Comparison of ENCODE assay signal across 18 cellular contexts in genomic region chr6:5325173-5325572, GRCh38.
DNase-seq lines count a peak whose midpoint lies in the region; ATAC-seq and TF ChIP-seq lines count a peak whose summit lies in the region.
"Had no signal": no experiment of that assay in that cellular context is flagged by ENCODE, and none has a peak within 500 bp of the region (broad histone marks: within the 10 kb centered on the region; RNA-seq: fewer than 3 reads in every experiment).

No MANE protein-coding gene starts in this region.

- H3K27ac ChIP-seq in foreskin keratinocyte: no peak overlapping the region
- no peak overlapping the region for H3K27ac ChIP-seq in substantia nigra (ENCODE audit: low read depth, low read length, poor library complexity, severe bottlenecking)
- H3K27ac ChIP-seq: parathyroid adenoma, SK-N-MC, spleen had no signal

- no peaks in the 10 kb centered on the region for H3K27me3 ChIP-seq in foreskin keratinocyte
- H3K27me3 ChIP-seq: spleen had no signal

- no peak overlapping the region for H3K27ac Mint-ChIP-seq in Calu3 (ENCODE audit: unreplicated experiment)
- H3K27ac Mint-ChIP-seq: activated CD4-positive, alpha-beta memory T cell treated with anti-CD3 and anti-CD28 coated beads, Interleukin-2, amount 10 ng/mL, durations not matched to agents 7 days and 5 days had no signal

- no peaks in the 10 kb centered on the region for H3K4me1 ChIP-seq in foreskin keratinocyte
- H3K4me1 ChIP-seq: parathyroid adenoma had no signal

- H3K9me3 Mint-ChIP-seq in Calu3 (ENCODE audit: low read depth, unreplicated experiment): peaks cover 2% of the 10 kb centered on the region
- H3K9me3 Mint-ChIP-seq: activated CD4-positive, alpha-beta memory T cell treated with anti-CD3 and anti-CD28 coated beads, Interleukin-2, amount 10 ng/mL, durations not matched to agents 7 days and 5 days had no signal

- TF ChIP-seq CTCF in foreskin keratinocyte (conservative IDR thresholded peaks at IDR 0.05) (peak; percentile 18), Calu3 (IDR thresholded peaks at IDR 0.05; ENCODE audit: unreplicated experiment) (no peak)

- H3K4me3 Mint-ChIP-seq in Calu3 (ENCODE audit: low read depth, unreplicated experiment): no peak overlapping the region
- H3K4me3 Mint-ChIP-seq: activated CD4-positive, alpha-beta memory T cell treated with anti-CD3 and anti-CD28 coated beads, Interleukin-2, amount 10 ng/mL, durations not matched to agents 7 days and 5 days; CD8-positive, alpha-beta memory T cell had no signal

- peak; percentile 6 for DNase-seq in activated CD4-positive, alpha-beta T cell treated with anti-CD3 and anti-CD28 coated beads for 48 hours
- no peak for DNase-seq in activated CD4-positive, alpha-beta T cell treated with anti-CD3 and anti-CD28 coated beads, Interleukin-2, amount 50 U/mL, for 4 hours
- DNase-seq in NCI-H69 (lab: John Stamatoyannopoulos, UW): peak; percentile 85
- no peak for DNase-seq in foreskin keratinocyte
- peak in 46 of 49 donors; percentile 5 to 83 (median 52) for DNase-seq in substantia nigra (lab: John Stamatoyannopoulos, UW)
- DNase-seq in central memory CD4-positive, alpha-beta T cell: no peak
- no peak for DNase-seq in Calu3
- DNase-seq in NCI-H1417 treated with DMSO at 0.1 percent for 48 hours (lab: John Stamatoyannopoulos, UW): no peak
- DNase-seq: ACHN; activated CD4-positive, alpha-beta memory T cell treated with anti-CD3 and anti-CD28 coated beads, Interleukin-2, amount 10 ng/mL, durations not matched to agents 7 days and 5 days; CD8-positive, alpha-beta memory T cell; erythroblast; IMR-90; NCI-H1092; spleen; stimulated activated naive CD4-positive, alpha-beta T cell treated with Interleukin-2 at 50 U/mL for 16 hours had no signal

- no TSS peak for BruUV-seq in Calu3 (replicated peaks; lab: Mats Ljungman, UMichigan)

- CTCF ChIA-PET in Calu3 (lab: Charles Lee): no interaction called here

- intact Hi-C loops in Calu3 (cut with micrococcal nuclease; ENCODE audit: unreplicated experiment): no loop called here

- H3K27me3 Mint-ChIP-seq in Calu3 (ENCODE audit: unreplicated experiment): no peaks in the 10 kb centered on the region
- H3K27me3 Mint-ChIP-seq: activated CD4-positive, alpha-beta memory T cell treated with anti-CD3 and anti-CD28 coated beads, Interleukin-2, amount 10 ng/mL, durations not matched to agents 7 days and 5 days; CD8-positive, alpha-beta memory T cell had no signal

- no peak for ATAC-seq in foreskin keratinocyte

- no peaks in the 10 kb centered on the region for H3K4me1 Mint-ChIP-seq in Calu3 (ENCODE audit: low read depth, unreplicated experiment)

- peaks cover 4% of the 10 kb centered on the region for H3K36me3 Mint-ChIP-seq in Calu3 (ENCODE audit: insufficient read depth, unreplicated experiment)

Comparison
In these comparisons a context has a peak if more than half of its experiments do, and no peak if none do; other contexts are left out.
1. DNase-seq: peak in activated CD4-positive, alpha-beta T cell treated with anti-CD3 and anti-CD28 coated beads for 48 hours (single experiment), NCI-H69 (single experiment) and substantia nigra (46 of 49); none in activated CD4-positive, alpha-beta T cell treated with anti-CD3 and anti-CD28 coated beads, Interleukin-2, amount 50 U/mL, for 4 hours (0 of 2), foreskin keratinocyte (0 of 2), central memory CD4-positive, alpha-beta T cell (single experiment), Calu3 (single experiment) and NCI-H1417 treated with DMSO at 0.1 percent for 48 hours (single experiment).